ENCODE assay signal across 8 cellular contexts in genomic region chrX:77447339-77448149, GRCh38. TPM values are rescaled to one million over a fixed set of nuclear protein-coding genes. Genes with fewer than 3 reads are reported as not detected.
DNase-seq lines count a peak whose midpoint lies in the region; ATAC-seq and TF ChIP-seq lines count a peak whose summit lies in the region.

Gene FGF16 (plus strand): TSS chrX:77447389. CDS start chrX:77447675, 286 bp downstream.

- peaks cover 6% of the 10 kb centered on the region for H3K4me1 Mint-ChIP-seq in CD4-positive, alpha-beta T cell (ENCODE audit: low read depth)
- H3K4me1 Mint-ChIP-seq in activated B cell treated with CpG ODN at 0.5 μM for 24 hours: peaks cover 19% of the 10 kb centered on the region

- no peaks in the 10 kb centered on the region for H3K9me3 ChIP-seq in CD4-positive, alpha-beta T cell (ENCODE audit: control insufficient read depth, low read length)
- peaks cover 0 to 4% of the 10 kb centered on the region in 2 donors for H3K9me3 ChIP-seq in ovary

- DNase-seq in CD4-positive, alpha-beta T cell: peak in 1 of 10 experiments; percentile 1
- no peak for DNase-seq in activated B cell treated with CpG ODN at 0.5 μM for 24 hours
- no peak for DNase-seq in fibroblast of pulmonary artery (ENCODE audit: low read depth)
- DNase-seq in ovary: no peak
- no peak for DNase-seq in T1000 (lab: John Stamatoyannopoulos, UW)
- no peak for DNase-seq in UCSD-AML1 (lab: John Stamatoyannopoulos, UW; ENCODE audit: unreplicated experiment)
- no peak for DNase-seq in A172 (ENCODE audit: low spot score)
- no peak for DNase-seq in NCI-H1105 (lab: John Stamatoyannopoulos, UW)

- CTCF ChIA-PET in CD4-positive, alpha-beta T cell (lab: Charles Lee): no interaction called here
- CTCF ChIA-PET in activated B cell treated with CpG ODN at 0.5 μM for 24 hours (lab: Charles Lee): no interaction called here

- no peaks in the 10 kb centered on the region for H3K36me3 ChIP-seq in ovary

- 31 to 46% (median 45%) methylated on average over 64 to 84 of the region's 84 CpGs for WGBS in ovary, 3 donors

- H3K4me1 ChIP-seq in ovary (ENCODE audit: insufficient read depth): no peaks in the 10 kb centered on the region

- ATAC-seq in CD4-positive, alpha-beta T cell (ENCODE audit: poor library complexity): no peak
- ATAC-seq in activated B cell treated with CpG ODN at 0.5 μM for 24 hours (ENCODE audit: low read depth): peak; percentile 14

- peaks cover 23% of the 10 kb centered on the region for H3K27me3 ChIP-seq in CD4-positive, alpha-beta T cell (ENCODE audit: control insufficient read depth, insufficient read depth, low read length)
- H3K27me3 ChIP-seq in ovary: no peaks in the 10 kb centered on the region

- POLR2A ChIA-PET in CD4-positive, alpha-beta T cell (lab: Charles Lee): no interaction called here
- POLR2A ChIA-PET in activated B cell treated with CpG ODN at 0.5 μM for 24 hours (lab: Charles Lee): no interaction called here

- intact Hi-C loops in CD4-positive, alpha-beta T cell (cut with DNase I, micrococcal nuclease): loop anchor here in 1 of 2 experiments (10.0 kb wide), 1 partner anchor 63 kb away; no protein-coding TSS in a partner anchor
- intact Hi-C loops in activated B cell treated with CpG ODN at 0.5 μM for 24 hours (cut with micrococcal nuclease) (no loop called here), ovary (cut with DNase I) (no loop called here)

- peak within 1 kb of the TSS; percentile 10 for H3K4me3 ChIP-seq in fibroblast of pulmonary artery (replicated peaks; ENCODE audit: low read depth, low read length)
- peak within 1 kb of the TSS; percentile 6 for H3K4me3 ChIP-seq in ovary

- TF ChIP-seq CTCF in CD4-positive, alpha-beta T cell (IDR thresholded peaks at IDR 0.05): no peak
- TF ChIP-seq CTCF in activated B cell treated with CpG ODN at 0.5 μM for 24 hours (IDR thresholded peaks at IDR 0.05) (no peak), fibroblast of pulmonary artery (IDR thresholded peaks at IDR 0.05; ENCODE audit: low read length, missing control alignments) (no peak), ovary (IDR thresholded peaks at IDR 0.05) (no peak)

- TF ChIP-seq POLR2A in ovary (IDR thresholded peaks at IDR 0.05): no peak

- H3K4me3 Mint-ChIP-seq in CD4-positive, alpha-beta T cell: peak within 1 kb of the TSS; percentile 85
- H3K4me3 Mint-ChIP-seq in activated B cell treated with CpG ODN at 0.5 μM for 24 hours: peak within 1 kb of the TSS; percentile 75

- H3K27ac Mint-ChIP-seq in CD4-positive, alpha-beta T cell: no peak within 1 kb of the TSS
- no peak within 1 kb of the TSS for H3K27ac Mint-ChIP-seq in activated B cell treated with CpG ODN at 0.5 μM for 24 hours

- H3K27me3 Mint-ChIP-seq in CD4-positive, alpha-beta T cell: peaks cover 46% of the 10 kb centered on the region
- peaks cover 17% of the 10 kb centered on the region for H3K27me3 Mint-ChIP-seq in activated B cell treated with CpG ODN at 0.5 μM for 24 hours

- no peak within 1 kb of the TSS for H3K27ac ChIP-seq in CD4-positive, alpha-beta T cell (ENCODE audit: low read depth, low read length)
- no peak within 1 kb of the TSS for H3K27ac ChIP-seq in ovary

- no peak for TF ChIP-seq EP300 in ovary (IDR thresholded peaks at IDR 0.05)

- H3K9me3 Mint-ChIP-seq in CD4-positive, alpha-beta T cell: no peaks in the 10 kb centered on the region
- no peaks in the 10 kb centered on the region for H3K9me3 Mint-ChIP-seq in activated B cell treated with CpG ODN at 0.5 μM for 24 hours

- no peaks in the 10 kb centered on the region for H3K36me3 Mint-ChIP-seq in CD4-positive, alpha-beta T cell (ENCODE audit: low read depth)
- H3K36me3 Mint-ChIP-seq in activated B cell treated with CpG ODN at 0.5 μM for 24 hours (ENCODE audit: low read depth): no peaks in the 10 kb centered on the region

RNA-seq across cellular contexts. Expression of gene FGF16, which starts in this region (rescaled TPM):
- not detected for total RNA-seq in CD4-positive, alpha-beta T cell
- not detected in 2 replicates for total RNA-seq in activated B cell treated with CpG ODN at 0.5 μM for 24 hours
- total RNA-seq in ovary: not detected
- polyA plus RNA-seq in ovary: under 1 TPM in 1 of 2 donors, not detected in 1; 0.28 TPM
- not detected in 2 replicates for total RNA-seq in A172 (2014; rRNA removed; shearing (Covaris generic))

Comparison
In these comparisons a context has a peak if more than half of its experiments do, and no peak if none do; other contexts are left out.
1. Peak in ATAC-seq in activated B cell treated with CpG ODN at 0.5 μM for 24 hours; RNA of the gene not detected or under 1 TPM.